Comparison of ENCODE assay signal across 1 cellular context in genomic region chr5:93621340-93621872, GRCh38.
TF ChIP-seq lines count a peak whose summit lies in the region.

No MANE protein-coding gene starts in this region.

TF ChIP-seq in HEK293, 187 proteins besides CTCF, POLR2A, EP300 and RAD21 (continued from another document):
- 0 out of 2 replicates have a peak, but pooled peaks have one; percentile 41 for TF ChIP-seq ZNF518A (tag by site-specific recombination; conservative IDR thresholded peaks at IDR 0.05; ENCODE audit: low read depth)
- peak; percentile 53; the same call in 1 of the 2 replicates for TF ChIP-seq KLF10 (tag by site-specific recombination; IDR thresholded peaks at IDR 0.05)
- TF ChIP-seq BCL11B (tag by site-specific recombination; IDR thresholded peaks at IDR 0.05; ENCODE audit: low read depth), result peak; percentile 33; the same call in 1 of the 2 replicates
- TF ChIP-seq HOXD13 (CRISPR knock-in tag; IDR thresholded peaks at IDR 0.05; ENCODE audit: borderline replicate concordance), result no peak
- no peak for TF ChIP-seq ZNF549 (tag by site-specific recombination; IDR thresholded peaks at IDR 0.05)
- peak; percentile 7; the same call in 1 of the 2 replicates for TF ChIP-seq ZNF664 (tag by site-specific recombination; IDR thresholded peaks at IDR 0.05)
- peak; percentile 69 for TF ChIP-seq ZFP37 (tag by site-specific recombination; IDR thresholded peaks at IDR 0.05)
- no peak for TF ChIP-seq ZNF626 (tag by site-specific recombination; IDR thresholded peaks at IDR 0.05)
- no peak for TF ChIP-seq ZNF837 (tag by site-specific recombination; IDR thresholded peaks at IDR 0.05)
- peak; percentile 93 for TF ChIP-seq SP3 (tag by site-specific recombination; IDR thresholded peaks at IDR 0.05)
- peak; percentile 91 for TF ChIP-seq SP2 (tag by site-specific recombination; IDR thresholded peaks at IDR 0.05)
- no peak for TF ChIP-seq ZNF114 (tag by site-specific recombination; IDR thresholded peaks at IDR 0.05)
- peak; percentile 42; the same call in 1 of the 2 replicates for TF ChIP-seq KLF16 (tag by site-specific recombination; IDR thresholded peaks at IDR 0.05)
- no peak for TF ChIP-seq ZNF621 (tag by site-specific recombination; IDR thresholded peaks at IDR 0.05)
- TF ChIP-seq ZNF280C (tag by site-specific recombination; IDR thresholded peaks at IDR 0.05), result no peak
- TF ChIP-seq ZBTB7A (tag by site-specific recombination; IDR thresholded peaks at IDR 0.05; ENCODE audit: low read depth), result no peak
- peak; percentile 48 for TF ChIP-seq ZNF843 (tag by site-specific recombination; IDR thresholded peaks at IDR 0.05)
- TF ChIP-seq ZSCAN4 (tag by site-specific recombination; IDR thresholded peaks at IDR 0.05), result no peak
- TF ChIP-seq ZSCAN16 (tag by site-specific recombination; IDR thresholded peaks at IDR 0.05), result no peak
- peak; percentile 85 for TF ChIP-seq ZNF398 (tag by site-specific recombination; IDR thresholded peaks at IDR 0.05)
- no peak; the same call in 1 of the 2 replicates for TF ChIP-seq ZNF610 (tag by site-specific recombination; IDR thresholded peaks at IDR 0.05; ENCODE audit: borderline replicate concordance)
- no peak for TF ChIP-seq ZNF596 (tag by site-specific recombination; IDR thresholded peaks at IDR 0.05)
- TF ChIP-seq ZNF561 (tag by site-specific recombination; IDR thresholded peaks at IDR 0.05; ENCODE audit: borderline replicate concordance), result peak; percentile 49; the same call in 1 of the 2 replicates
- TF ChIP-seq ZNF426 (tag by site-specific recombination; IDR thresholded peaks at IDR 0.05), result no peak
- TF ChIP-seq ZNF555 (tag by site-specific recombination; conservative IDR thresholded peaks at IDR 0.05), result no peak
- TF ChIP-seq ZNF354C (tag by site-specific recombination; IDR thresholded peaks at IDR 0.05; ENCODE audit: borderline replicate concordance, low read depth), result no peak
- no peak for TF ChIP-seq ZNF202 (tag by site-specific recombination; IDR thresholded peaks at IDR 0.05; ENCODE audit: borderline replicate concordance)
- peak; percentile 59; the same call in 1 of the 2 replicates for TF ChIP-seq PRDM4 (tag by site-specific recombination; IDR thresholded peaks at IDR 0.05)
- TF ChIP-seq ZSCAN30 (tag by site-specific recombination; IDR thresholded peaks at IDR 0.05), result peak; percentile 58; the same call in 1 of the 2 replicates
- peak; percentile 59; the same call in 1 of the 2 replicates for TF ChIP-seq ZBTB20 (tag by site-specific recombination; IDR thresholded peaks at IDR 0.05)
- peak; percentile 52; the same call in 1 of the 2 replicates for TF ChIP-seq KLF7 (tag by site-specific recombination; IDR thresholded peaks at IDR 0.05; ENCODE audit: borderline replicate concordance)
- TF ChIP-seq ZBTB6 (tag by site-specific recombination; IDR thresholded peaks at IDR 0.05), result no peak
- TF ChIP-seq ZNF473 (tag by site-specific recombination; IDR thresholded peaks at IDR 0.05), result no peak
- no peak for TF ChIP-seq ZNF302 (tag by site-specific recombination; IDR thresholded peaks at IDR 0.05; ENCODE audit: low read depth)
- TF ChIP-seq FEZF1 (tag by site-specific recombination; IDR thresholded peaks at IDR 0.05), result peak; percentile 47
TF ChIP-seq in HEK293: peak in this region for 52.
